8 cellular contexts compared by ENCODE assay signal in genomic region chr1:29346573-29346972, GRCh38.
"Had no signal": no experiment of that assay in that cellular context is flagged by ENCODE, and none has a peak within 500 bp of the region (broad histone marks: within the 10 kb centered on the region; RNA-seq: fewer than 3 reads in every experiment).

No MANE protein-coding gene starts in this region.

- H3K4me3 ChIP-seq: GM23248, HAP-1 had no signal

- H3K4me1 ChIP-seq: HAP-1 had no signal

- DNase-seq: GM23248, GOT3, H7, HFFc6 had no signal

- ATAC-seq: HCT116, HepG2 had no signal

- H3K36me3 ChIP-seq: HAP-1 had no signal

- FAIRE-seq: HepG2 had no signal

- H3K27ac ChIP-seq: GM23248, HL-60 had no signal

- H3K9me3 ChIP-seq: HAP-1 had no signal
